In genomic region chr20:22369100-22369499, GRCh38 we compare ENCODE assay signal across 20 cellular contexts.
DNase-seq lines count a peak whose midpoint lies in the region; ATAC-seq and TF ChIP-seq lines count a peak whose summit lies in the region.
"Had no signal": no experiment of that assay in that cellular context is flagged by ENCODE, and none has a peak within 500 bp of the region (broad histone marks: within the 10 kb centered on the region; RNA-seq: fewer than 3 reads in every experiment).

No MANE protein-coding gene starts in this region.

- BruUV-seq in PC-3 (replicated peaks; lab: Mats Ljungman, UMichigan) = no TSS peak

- no peak overlapping the region for H3K4me3 ChIP-seq in BLaER1
- H3K4me3 ChIP-seq in PC-3 (ENCODE audit: low read length) = no peak overlapping the region
- H3K4me3 ChIP-seq: GM12878, GM23338 had no signal

- H4K20me1 ChIP-seq in BLaER1 (no peaks in the 10 kb centered on the region), PC-3 (ENCODE audit: low read length) (no peaks in the 10 kb centered on the region)

- no peaks in the 10 kb centered on the region for H3K9me3 Mint-ChIP-seq in activated CD4-positive, alpha-beta T cell treated with anti-CD3 and anti-CD28 coated beads, Interleukin-2, amount 10 ng/mL, durations not matched to agents 24 days and 14 days
- H3K9me3 Mint-ChIP-seq: GM23338, H9 had no signal

- peak; percentile 31 for DNase-seq in activated CD4-positive, alpha-beta T cell treated with anti-CD3 and anti-CD28 coated beads, Interleukin-2, amount 10 ng/mL, durations not matched to agents 24 days and 14 days
- no peak for DNase-seq in activated CD4-positive, alpha-beta T cell treated with anti-CD3 and anti-CD28 coated beads, Interleukin-2, amount 50 U/mL, for 1 hour
- DNase-seq in PC-3 = peak; percentile 73
- DNase-seq in NCI-H2081 (lab: John Stamatoyannopoulos, UW) = no peak
- DNase-seq in stimulated activated CD4-positive, alpha-beta T cell treated with anti-CD3 and anti-CD28 coated beads, Interleukin-2, amount 100 ng/mL, for 48 hours = no peak
- DNase-seq: ACHN; AML-193; CD4-positive, alpha-beta T cell; CD8-positive, alpha-beta memory T cell; DMS 273 treated with DMSO at 0.1 percent for 48 hours; DMS79; EL; H9; HFFc6 had no signal

- no peak overlapping the region for H3K4me3 Mint-ChIP-seq in activated CD4-positive, alpha-beta T cell treated with anti-CD3 and anti-CD28 coated beads, Interleukin-2, amount 10 ng/mL, durations not matched to agents 24 days and 14 days
- H3K4me3 Mint-ChIP-seq: CD14-positive monocyte; CD4-positive, alpha-beta T cell; CD8-positive, alpha-beta memory T cell; GM23338; H9; HFFc6 had no signal

- H3K36me3 ChIP-seq in BLaER1 (no peaks in the 10 kb centered on the region), PC-3 (ENCODE audit: low read depth, low read length) (no peaks in the 10 kb centered on the region)

- H3K36me3 Mint-ChIP-seq in activated CD4-positive, alpha-beta T cell treated with anti-CD3 and anti-CD28 coated beads, Interleukin-2, amount 10 ng/mL, durations not matched to agents 24 days and 14 days (ENCODE audit: low read depth) = no peaks in the 10 kb centered on the region
- H3K36me3 Mint-ChIP-seq: CD14-positive monocyte; CD8-positive, alpha-beta memory T cell had no signal

- H3K9me2 ChIP-seq in PC-3 (replicated peaks; ENCODE audit: low read length) = no peaks in the 10 kb centered on the region

- H3K4me2 ChIP-seq in BLaER1 (peak overlapping the region; percentile 55), PC-3 (ENCODE audit: low read length) (peak overlapping the region; percentile 27)
- H3K4me2 ChIP-seq: GM23338 had no signal

- peaks cover 65% of the 10 kb centered on the region for H3K4me1 ChIP-seq in BLaER1
- H3K4me1 ChIP-seq in PC-3 (ENCODE audit: insufficient read depth, low read length) = peaks cover 33% of the 10 kb centered on the region

- TF ChIP-seq CTCF in PC-3 (conservative IDR thresholded peaks at IDR 0.05; ENCODE audit: low read depth, low read length) = no peak

- H3K27ac Mint-ChIP-seq in activated CD4-positive, alpha-beta T cell treated with anti-CD3 and anti-CD28 coated beads, Interleukin-2, amount 10 ng/mL, durations not matched to agents 24 days and 14 days = no peak overlapping the region
- H3K27ac Mint-ChIP-seq: CD14-positive monocyte; CD4-positive, alpha-beta T cell; CD8-positive, alpha-beta memory T cell; GM23338; H9; HFFc6 had no signal

- H3K27me3 Mint-ChIP-seq in activated CD4-positive, alpha-beta T cell treated with anti-CD3 and anti-CD28 coated beads, Interleukin-2, amount 10 ng/mL, durations not matched to agents 24 days and 14 days = no peaks in the 10 kb centered on the region
- H3K27me3 Mint-ChIP-seq: CD4-positive, alpha-beta T cell; CD8-positive, alpha-beta memory T cell had no signal

- H3K9me3 ChIP-seq in BLaER1 (no peaks in the 10 kb centered on the region), PC-3 (ENCODE audit: low read length) (no peaks in the 10 kb centered on the region)

- H3F3A ChIP-seq in PC-3 (ENCODE audit: low read length, unreplicated experiment) = peaks cover 7% of the 10 kb centered on the region

- H3K4me1 Mint-ChIP-seq in activated CD4-positive, alpha-beta T cell treated with anti-CD3 and anti-CD28 coated beads, Interleukin-2, amount 10 ng/mL, durations not matched to agents 24 days and 14 days = peaks cover 3% of the 10 kb centered on the region
- H3K4me1 Mint-ChIP-seq: CD8-positive, alpha-beta memory T cell had no signal

- ATAC-seq in PC-3 = peak; percentile 84
- ATAC-seq: GM12878, GM23338, HCT116 had no signal

- intact Hi-C loops in activated CD4-positive, alpha-beta T cell treated with anti-CD3 and anti-CD28 coated beads, Interleukin-2, amount 10 ng/mL, durations not matched to agents 24 days and 14 days (cut with micrococcal nuclease) = no loop called here
- intact Hi-C loops in PC-3 (cut with micrococcal nuclease) = no loop called here

- H3K79me2 ChIP-seq in PC-3 (ENCODE audit: low read length) = no peaks in the 10 kb centered on the region

- H3K27me3 ChIP-seq in BLaER1 = no peaks in the 10 kb centered on the region
- H3K27me3 ChIP-seq in PC-3 (ENCODE audit: low read length) = no peaks in the 10 kb centered on the region

- no peak overlapping the region for H3K27ac ChIP-seq in BLaER1
- H3K27ac ChIP-seq in PC-3 (ENCODE audit: low read length) = 0 out of 2 replicates have a peak overlapping the region, but pooled peaks have one; percentile 13
- H3K27ac ChIP-seq: 22Rv1 had no signal

- no peak overlapping the region for H3K9ac ChIP-seq in BLaER1
- no peak overlapping the region for H3K9ac ChIP-seq in PC-3 (ENCODE audit: low read length)

- CTCF ChIA-PET in PC-3 (lab: Charles Lee) = no interaction called here

- POLR2A ChIA-PET in PC-3 (lab: Charles Lee; ENCODE audit: unreplicated experiment) = no interaction called here

- H2AFZ ChIP-seq in PC-3 (ENCODE audit: low read length) = no peak overlapping the region
- H2AFZ ChIP-seq: GM23338 had no signal

Comparison
In these comparisons a context has a peak if more than half of its experiments do, and no peak if none do; other contexts are left out.
1. DNase-seq: peak in activated CD4-positive, alpha-beta T cell treated with anti-CD3 and anti-CD28 coated beads, Interleukin-2, amount 10 ng/mL, durations not matched to agents 24 days and 14 days (single experiment) and PC-3 (single experiment); none in activated CD4-positive, alpha-beta T cell treated with anti-CD3 and anti-CD28 coated beads, Interleukin-2, amount 50 U/mL, for 1 hour (single experiment), NCI-H2081 (0 of 2) and stimulated activated CD4-positive, alpha-beta T cell treated with anti-CD3 and anti-CD28 coated beads, Interleukin-2, amount 100 ng/mL, for 48 hours (0 of 2).